Comparison of ENCODE assay signal across 9 cellular contexts in the genomic region with DNA sequence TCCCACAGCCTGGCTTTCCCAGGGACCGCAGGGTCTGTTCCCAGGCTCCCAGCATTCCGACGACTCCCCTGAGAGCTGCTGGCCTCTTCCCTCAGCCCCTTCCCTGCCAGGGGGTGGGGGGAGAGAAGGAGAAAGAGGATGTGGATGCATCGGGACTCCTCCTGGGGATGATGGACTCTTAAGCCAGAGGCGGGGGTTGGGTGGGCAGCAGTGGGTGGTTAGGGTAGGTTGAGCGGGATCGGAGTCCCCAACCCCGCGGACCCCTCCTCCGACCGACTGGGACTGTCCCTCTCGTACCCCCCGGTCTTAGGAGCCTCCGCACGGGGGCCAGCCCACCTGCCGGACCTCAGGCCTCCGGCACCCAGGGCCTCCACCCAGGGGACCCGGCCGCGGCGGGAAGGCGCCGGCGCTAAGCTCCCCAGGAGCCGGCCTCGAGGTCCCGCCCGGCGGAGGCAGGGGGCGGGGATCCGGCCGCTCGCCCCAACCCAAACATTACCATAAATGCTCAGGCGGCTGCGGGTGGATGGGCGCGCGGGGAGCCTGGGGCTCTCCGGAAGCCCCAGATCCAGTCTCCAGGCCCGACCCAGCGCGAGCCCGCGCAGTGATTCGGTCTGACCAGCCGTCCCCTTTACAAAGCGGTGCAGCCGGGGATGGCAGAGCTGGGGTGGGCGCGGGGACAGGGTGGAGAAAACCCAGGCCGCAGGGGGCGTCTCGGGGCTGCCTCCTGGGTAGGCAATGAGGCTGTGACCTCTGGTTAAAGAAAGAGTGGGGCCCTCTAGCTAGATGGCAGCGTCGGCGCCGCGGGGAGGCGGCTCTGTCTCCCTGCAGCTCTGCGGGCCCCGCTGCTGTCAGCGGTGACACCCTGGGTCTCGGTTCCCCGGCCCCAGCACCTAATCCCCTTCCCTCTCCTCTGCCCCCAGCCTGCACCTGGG. TPM values are rescaled to one million over a fixed set of nuclear protein-coding genes. Genes with fewer than 3 reads are reported as not detected.
DNase-seq lines count a peak whose midpoint lies in the region; ATAC-seq, FAIRE-seq and TF ChIP-seq lines count a peak whose summit lies in the region.
"Had no signal": no experiment of that assay in that cellular context is flagged by ENCODE, and none has a peak within 500 bp of the region (broad histone marks: within the 10 kb centered on the region; RNA-seq: fewer than 3 reads in every experiment).

No MANE protein-coding gene starts in this region.

- FAIRE-seq in D721Med (lab: Jason Lieb, UNC) = no peak

- peak overlapping the region; percentile 78 for H3K9ac ChIP-seq in Karpas-422 (ENCODE audit: low read length)
- peak overlapping the region; percentile 87 for H3K9ac ChIP-seq in neuronal stem cell (ENCODE audit: low read depth, low read length, poor library complexity)

- no peak overlapping the region for H4K8ac ChIP-seq in neuronal stem cell (ENCODE audit: low read depth, low read length)

- peak overlapping the region; percentile 77 for H2AK5ac ChIP-seq in neuronal stem cell (ENCODE audit: low read depth, low read length)

- peak overlapping the region; percentile 49 for H2BK120ac ChIP-seq in neuronal stem cell (ENCODE audit: low read depth, low read length)

- H3K9me3 ChIP-seq in Karpas-422 (ENCODE audit: low read length) (no peaks in the 10 kb centered on the region), neuronal stem cell (replicated peaks in 1 of 2; ENCODE audit: control insufficient read depth in 2 of 2, insufficient read depth in 1 of 2, low read depth in 1 of 2, low read length in 2 of 2) (no peaks in the 10 kb centered on the region), BE2C (no peaks in the 10 kb centered on the region)

- no peaks in the 10 kb centered on the region for H3K79me1 ChIP-seq in neuronal stem cell (ENCODE audit: low read depth, low read length)

- peak overlapping the region; percentile 74 for H4K91ac ChIP-seq in neuronal stem cell (ENCODE audit: low read depth, low read length, poor library complexity)

- H3K27ac ChIP-seq in Karpas-422 (ENCODE audit: low read length) (peak overlapping the region; percentile 57), neuronal stem cell (replicated peaks; ENCODE audit: low read length) (peak overlapping the region; percentile 73)

- no peaks in the 10 kb centered on the region for H3K9me2 ChIP-seq in Karpas-422 (replicated peaks; ENCODE audit: insufficient read depth, low read length)

- peak; percentile 57 for ATAC-seq in GM21390 (IDR thresholded peaks at IDR 0.05; ENCODE audit: unreplicated experiment)

- DNase-seq in D721Med (ENCODE audit: insufficient read length, low spot score) = peak; percentile 83
- peak; percentile 79 for DNase-seq in Karpas-422
- peak; percentile 44 for DNase-seq in activated effector memory CD4-positive, alpha-beta T cell treated with Interleukin-2 at 50 U/mL for 16 hours
- DNase-seq in foreskin melanocyte = peak; percentile 72
- DNase-seq in neuronal stem cell (ENCODE audit: low spot score) = no peak
- no peak for DNase-seq in NK-92 (lab: John Stamatoyannopoulos, UW; ENCODE audit: unreplicated experiment)
- no peak for DNase-seq in BE2C

- no peak overlapping the region for H3K4ac ChIP-seq in neuronal stem cell (ENCODE audit: low read length)

- peak overlapping the region; percentile 98 for H3K18ac ChIP-seq in neuronal stem cell (ENCODE audit: low read length)

- H3K36me3 ChIP-seq in Karpas-422 (ENCODE audit: insufficient read depth, low read length) (no peaks in the 10 kb centered on the region), neuronal stem cell (replicated peaks in 1 of 2; ENCODE audit: control insufficient read depth in 2 of 2, insufficient read depth in 2 of 2, low read length in 2 of 2) (no peaks in the 10 kb centered on the region), BE2C (no peaks in the 10 kb centered on the region)

- peak overlapping the region; percentile 69 for H3K4me3 ChIP-seq in Karpas-422 (ENCODE audit: low read length)
- H3K4me3 ChIP-seq in neuronal stem cell (ENCODE audit: low read length in 2 of 2) = peak overlapping the region in 1 of 2 donors; percentile 62
- no peak overlapping the region for H3K4me3 ChIP-seq in BE2C (ENCODE audit: low read depth, low read length)

- peaks cover 63% of the 10 kb centered on the region for H3K4me1 ChIP-seq in Karpas-422 (ENCODE audit: low read length)
- peaks cover 38 to 39% of the 10 kb centered on the region in 2 donors for H3K4me1 ChIP-seq in neuronal stem cell (ENCODE audit: control insufficient read depth in 2 of 2, insufficient read depth in 1 of 2, low read depth in 1 of 2, low read length in 2 of 2)
- peaks cover 21% of the 10 kb centered on the region for H3K4me1 ChIP-seq in BE2C

- H3K4me2 ChIP-seq in Karpas-422 (ENCODE audit: low read depth, low read length, poor library complexity, severe bottlenecking) = peak overlapping the region; percentile 85
- H3K4me2 ChIP-seq in neuronal stem cell (ENCODE audit: insufficient read depth, low read length, poor library complexity, severe bottlenecking) = peak overlapping the region; percentile 58

- peak overlapping the region; percentile 86 for H2BK15ac ChIP-seq in neuronal stem cell (ENCODE audit: low read length)

- no peaks in the 10 kb centered on the region for H4K20me1 ChIP-seq in Karpas-422 (ENCODE audit: insufficient read depth, low read depth, low read length)

- H3K23ac ChIP-seq in neuronal stem cell (ENCODE audit: low read depth, low read length, poor library complexity) = peak overlapping the region; percentile 69

- WGBS in neuronal stem cell (ENCODE audit: extremely low coverage in 2 of 2, insufficient read length in 2 of 2, insufficient replicate concordance in 1 of 2), 2 donors = no CpG with 5 or more reads among the region's 64 CpGs

- no peaks in the 10 kb centered on the region for H3K79me2 ChIP-seq in Karpas-422 (ENCODE audit: low read length)

- H2BK5ac ChIP-seq in neuronal stem cell (ENCODE audit: low read length) = peak overlapping the region; percentile 91

- H3K27me3 ChIP-seq in Karpas-422 (ENCODE audit: low read length) (no peaks in the 10 kb centered on the region), neuronal stem cell (ENCODE audit: control insufficient read depth in 3 of 3, insufficient read depth in 3 of 3, low read depth in 1 of 3, low read length in 3 of 3) (peaks cover 3 to 22% (median 8%) of the 10 kb centered on the region in 3 experiments), BE2C (no peaks in the 10 kb centered on the region)

- H2AFZ ChIP-seq in Karpas-422 (ENCODE audit: low read length) = peak overlapping the region; percentile 89
- H2AFZ ChIP-seq in neuronal stem cell (ENCODE audit: low read length) = peak overlapping the region; percentile 90

- TF ChIP-seq CTCF in D721Med (IDR thresholded peaks at IDR 0.05; ENCODE audit: insufficient read depth, missing control alignments) = no peak
- no peak for TF ChIP-seq CTCF in BE2C (IDR thresholded peaks at IDR 0.05; ENCODE audit: low read depth, low read length)

- H2BK12ac ChIP-seq in neuronal stem cell (ENCODE audit: low read length) = peak overlapping the region; percentile 96

- peak overlapping the region; percentile 85 for H3K14ac ChIP-seq in neuronal stem cell (ENCODE audit: low read length)

RNA-seq across cellular contexts. Expression of a gene that starts 3.9 kb away (rescaled TPM):
- 2.0 and 2.1 TPM in 2 replicates for total RNA-seq in Karpas-422 (2014; rRNA removed; shearing (Covaris generic); ENCODE audit: low replicate concordance)
- polyA plus RNA-seq in neuronal stem cell (2013, experiment 1 of 2) = 20.2 TPM
- polyA plus RNA-seq in neuronal stem cell (2013, experiment 2 of 2) = 19.8 TPM
- polyA plus RNA-seq in BE2C (2012; ENCODE audit: insufficient read depth, insufficient read length, low read depth) = 26.8 TPM

RNA-seq across cellular contexts. Expression of a gene that starts 13.5 kb away (rescaled TPM):
- 3.9 and 8.8 TPM in 2 replicates for total RNA-seq in Karpas-422 (2014; rRNA removed; shearing (Covaris generic); ENCODE audit: low replicate concordance)
- polyA plus RNA-seq in neuronal stem cell (2013, experiment 1 of 2) = 79.3 TPM
- 79.8 TPM for polyA plus RNA-seq in neuronal stem cell (2013, experiment 2 of 2)
- 48.0 TPM for polyA plus RNA-seq in BE2C (2012; ENCODE audit: insufficient read depth, insufficient read length, low read depth)

RNA-seq across cellular contexts. Expression of a gene that starts 19.8 kb away (rescaled TPM):
- not detected in 2 replicates for total RNA-seq in Karpas-422 (2014; rRNA removed; shearing (Covaris generic); ENCODE audit: low replicate concordance)
- polyA plus RNA-seq in neuronal stem cell (2013, experiment 1 of 2) = 3.1 TPM
- 3.3 TPM for polyA plus RNA-seq in neuronal stem cell (2013, experiment 2 of 2)
- 1.1 TPM for polyA plus RNA-seq in BE2C (2012; ENCODE audit: insufficient read depth, insufficient read length, low read depth)

RNA-seq across cellular contexts. Expression of a gene that starts 25.6 kb away (rescaled TPM):
- total RNA-seq in Karpas-422 (2014; rRNA removed; shearing (Covaris generic); ENCODE audit: low replicate concordance) = not detected in 2 replicates
- polyA plus RNA-seq in neuronal stem cell (2013, experiment 1 of 2) = not detected
- not detected for polyA plus RNA-seq in neuronal stem cell (2013, experiment 2 of 2)
- not detected for polyA plus RNA-seq in BE2C (2012; ENCODE audit: insufficient read depth, insufficient read length, low read depth)
- total RNA-seq: subcutaneous adipose tissue had no signal

Comparison
In these comparisons a context has a peak if more than half of its experiments do, and no peak if none do; other contexts are left out.
1. DNase-seq: peak in D721Med (single experiment), Karpas-422 (single experiment), activated effector memory CD4-positive, alpha-beta T cell treated with Interleukin-2 at 50 U/mL for 16 hours (single experiment) and foreskin melanocyte (single experiment); none in neuronal stem cell (single experiment), NK-92 (single experiment) and BE2C (single experiment).